In genomic region chr7:43569424-43569823, GRCh38 we compare ENCODE assay signal across 11 cellular contexts. TPM values are rescaled to one million over a fixed set of nuclear protein-coding genes. Genes with fewer than 3 reads are reported as not detected.
A peak's percentile ranks its signal among the peaks of the same experiment; 100 is the strongest.
DNase-seq lines count a peak whose midpoint lies in the region; ATAC-seq and TF ChIP-seq lines count a peak whose summit lies in the region.
"Had no signal": no experiment of that assay in that cellular context is flagged by ENCODE, and none has a peak within 500 bp of the region (broad histone marks: within the 10 kb centered on the region; RNA-seq: fewer than 3 reads in every experiment).

No MANE protein-coding gene starts in this region.

- H3K4me1 Mint-ChIP-seq in neural crest cell = no peaks in the 10 kb centered on the region
- H3K4me1 Mint-ChIP-seq: central memory CD8-positive, alpha-beta T cell; H9 had no signal

- H3K4me1 ChIP-seq in vagina (peaks cover 6% of the 10 kb centered on the region), gastroesophageal sphincter (no peaks in the 10 kb centered on the region)

- peak overlapping the region; percentile 36 for H3K27ac Mint-ChIP-seq in neural crest cell (ENCODE audit: unreplicated experiment)
- H3K27ac Mint-ChIP-seq: stimulated activated naive B cell treated with anti-CD40 and anti-IgM and Interleukin-4, amounts not matched to agents 10 μg/mL and 1 μg/mL and 100 μg/mL, for 72 hours had no signal

- H3K36me3 Mint-ChIP-seq in neural crest cell (ENCODE audit: low read depth) = no peaks in the 10 kb centered on the region
- H3K36me3 Mint-ChIP-seq: stimulated activated naive B cell treated with anti-CD40 and anti-IgM and Interleukin-4, amounts not matched to agents 10 μg/mL and 1 μg/mL and 100 μg/mL, for 72 hours had no signal

- WGBS in gastroesophageal sphincter (ENCODE audit: low coverage in 1 of 2), 2 donors = 57% methylated on average over 3 of the region's 4 CpGs; no CpG with 5 or more reads in 1 of the 2 donors

- ATAC-seq in GM18867 (IDR thresholded peaks at IDR 0.05; ENCODE audit: unreplicated experiment) = peak; percentile 76
- peak; percentile 94 for ATAC-seq in HG02759 (IDR thresholded peaks at IDR 0.05; ENCODE audit: unreplicated experiment)
- no peak for ATAC-seq in HG03108 (IDR thresholded peaks at IDR 0.05; ENCODE audit: unreplicated experiment)
- ATAC-seq in gastroesophageal sphincter = no peak

- H3K27me3 ChIP-seq in vagina (no peaks in the 10 kb centered on the region), gastroesophageal sphincter (no peaks in the 10 kb centered on the region)

- TF ChIP-seq CTCF in neural crest cell (conservative IDR thresholded peaks at IDR 0.05) (no peak), vagina (IDR thresholded peaks at IDR 0.05) (no peak), gastroesophageal sphincter (IDR thresholded peaks at IDR 0.05) (no peak)

- H3K4me3 ChIP-seq in vagina (no peak overlapping the region), gastroesophageal sphincter (no peak overlapping the region)

- H3K36me3 ChIP-seq in vagina (no peaks in the 10 kb centered on the region), gastroesophageal sphincter (no peaks in the 10 kb centered on the region)

- H3K4me3 Mint-ChIP-seq in neural crest cell = no peak overlapping the region
- H3K4me3 Mint-ChIP-seq: central memory CD8-positive, alpha-beta T cell; H9; stimulated activated naive B cell treated with anti-CD40 and anti-IgM and Interleukin-4, amounts not matched to agents 10 μg/mL and 1 μg/mL and 100 μg/mL, for 72 hours had no signal

- no peak for TF ChIP-seq EP300 in gastroesophageal sphincter (IDR thresholded peaks at IDR 0.05)

- H3K9me3 Mint-ChIP-seq in neural crest cell = no peaks in the 10 kb centered on the region
- H3K9me3 Mint-ChIP-seq: central memory CD8-positive, alpha-beta T cell; H9; stimulated activated naive B cell treated with anti-CD40 and anti-IgM and Interleukin-4, amounts not matched to agents 10 μg/mL and 1 μg/mL and 100 μg/mL, for 72 hours had no signal

- intact Hi-C loops in vagina (cut with DNase I) = no loop called here

- no peaks in the 10 kb centered on the region for H3K27me3 Mint-ChIP-seq in neural crest cell (ENCODE audit: low read depth)

- DNase-seq in RKO (ENCODE audit: low spot score) = peak; percentile 87
- DNase-seq in neural crest cell (ENCODE audit: low read depth, low spot score) = no peak
- no peak for DNase-seq in vagina (ENCODE audit: extremely low spot score in 2 of 2)
- no peak for DNase-seq in NCI-H2196 (lab: John Stamatoyannopoulos, UW; ENCODE audit: unreplicated experiment)
- DNase-seq: H9; stimulated activated naive B cell treated with anti-CD40 and anti-IgM and Interleukin-4, amounts not matched to agents 10 μg/mL and 1 μg/mL and 100 μg/mL, for 72 hours had no signal

- H3K27ac ChIP-seq in vagina (no peak overlapping the region), gastroesophageal sphincter (no peak overlapping the region)

- H3K9me3 ChIP-seq in vagina (no peaks in the 10 kb centered on the region), gastroesophageal sphincter (no peaks in the 10 kb centered on the region)

- TF ChIP-seq POLR2A in vagina (IDR thresholded peaks at IDR 0.05) = no peak
- TF ChIP-seq POLR2A in gastroesophageal sphincter (IDR thresholded peaks at IDR 0.05) = no peak

RNA-seq across cellular contexts. Expression of gene STK17A, which starts 13.5 kb away (rescaled TPM):
- total RNA-seq in neural crest cell (6.3 and 7.1 TPM in 2 replicates), vagina (16.7 TPM), gastroesophageal sphincter (10 to 100 TPM; 14.6 to 31.5 (median 27.3) TPM)

Comparison
In these comparisons a context has a peak if more than half of its experiments do, and no peak if none do; other contexts are left out.
1. ATAC-seq: peak in GM18867 (single experiment) and HG02759 (single experiment); none in HG03108 (single experiment) and gastroesophageal sphincter (single experiment).